ENCODE assay signal across 11 cellular contexts in the genomic region with DNA sequence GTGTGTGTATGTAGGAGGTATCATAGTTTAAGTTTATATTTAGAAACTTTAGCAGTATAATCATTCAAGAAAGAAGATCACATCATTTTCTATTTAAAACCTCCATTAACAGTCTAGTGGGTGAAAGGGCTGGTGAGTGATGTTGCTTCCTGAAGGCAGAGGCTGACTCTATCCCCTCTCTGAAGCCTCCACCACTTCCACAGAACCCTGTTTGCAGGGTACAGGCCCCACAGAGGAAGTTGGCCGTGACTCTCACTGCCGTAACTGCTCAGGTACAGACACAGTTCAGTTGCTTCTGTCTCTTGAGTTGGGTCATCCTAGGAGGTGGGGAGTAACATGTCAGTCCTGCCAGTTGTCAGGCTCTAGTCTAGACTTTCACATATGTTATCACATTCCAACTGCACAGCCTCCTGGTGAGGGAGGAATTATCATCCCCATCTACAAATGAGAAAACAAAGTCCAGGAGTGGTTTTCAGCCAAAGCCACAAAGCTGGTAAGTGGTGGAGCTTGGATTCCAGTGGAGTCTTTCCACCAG. TPM values are rescaled to one million over a fixed set of nuclear protein-coding genes. Genes with fewer than 3 reads are reported as not detected.
DNase-seq lines count a peak whose midpoint lies in the region; ATAC-seq, FAIRE-seq and TF ChIP-seq lines count a peak whose summit lies in the region.
"Had no signal": no experiment of that assay in that cellular context is flagged by ENCODE, and none has a peak within 500 bp of the region (broad histone marks: within the 10 kb centered on the region; RNA-seq: fewer than 3 reads in every experiment).

No MANE protein-coding gene starts in this region.

- no peaks in the 10 kb centered on the region for H3K27me3 ChIP-seq in IMR-90 (ENCODE audit: control insufficient read depth, insufficient read depth, low read length)
- H3K27me3 ChIP-seq in GM12878 (replicated peaks in 1 of 2; ENCODE audit: control insufficient read depth in 2 of 2, insufficient read depth in 2 of 2, low read length in 1 of 2) = no peaks in the 10 kb centered on the region
- H3K27me3 ChIP-seq in esophagus squamous epithelium = no peaks in the 10 kb centered on the region

- dilution Hi-C loops in IMR-90 (cut with HindIII; ENCODE audit: low sequenced_read_pairs, unreplicated experiment) = no loop called here

- TF ChIP-seq CTCF in IMR-90 (conservative IDR thresholded peaks at IDR 0.05; ENCODE audit: low read depth, low read length) = no peak
- TF ChIP-seq CTCF in GM12878 (IDR thresholded peaks at IDR 0.05 in 2 of 3, conservative IDR thresholded peaks at IDR 0.05 in 1 of 3; ENCODE audit: control insufficient read depth in 2 of 3, extremely low read depth in 1 of 3, insufficient read depth in 1 of 3, low read depth in 3 of 3, low read length in 3 of 3) = no peak
- TF ChIP-seq CTCF in esophagus squamous epithelium (IDR thresholded peaks at IDR 0.05) = no peak

- H2BK5ac ChIP-seq in IMR-90 (ENCODE audit: low read depth, low read length, poor library complexity, severe bottlenecking) = no peak overlapping the region

- TF ChIP-seq POLR2A in IMR-90 (IDR thresholded peaks at IDR 0.05; ENCODE audit: low read depth, low read length) (no peak), GM12878 (IDR thresholded peaks at IDR 0.05; ENCODE audit: low read depth, low read length) (no peak), esophagus squamous epithelium (IDR thresholded peaks at IDR 0.05) (no peak)

- H3K9me3 ChIP-seq in IMR-90 (ENCODE audit: control insufficient read depth, insufficient read depth, low read length) (no peaks in the 10 kb centered on the region), GM12878 (replicated peaks; ENCODE audit: control insufficient read depth, insufficient read depth, low read length) (no peaks in the 10 kb centered on the region), esophagus squamous epithelium (no peaks in the 10 kb centered on the region)
- H3K9me3 ChIP-seq: suprapubic skin had no signal

- no peaks in the 10 kb centered on the region for H3K79me1 ChIP-seq in IMR-90 (ENCODE audit: low read depth in 1 of 2, low read length in 2 of 2)

- no peak for TF ChIP-seq EP300 in GM12878 (IDR thresholded peaks at IDR 0.05; ENCODE audit: borderline replicate concordance in 1 of 2, control insufficient read depth in 1 of 2, low read depth in 2 of 2, low read length in 2 of 2)

- H4K20me1 ChIP-seq in IMR-90 (ENCODE audit: insufficient read depth, low read length) = no peaks in the 10 kb centered on the region
- H4K20me1 ChIP-seq in GM12878 (ENCODE audit: control insufficient read depth, insufficient read depth) = no peaks in the 10 kb centered on the region

- H2AFZ ChIP-seq in IMR-90 (replicated peaks; ENCODE audit: low read length, poor library complexity) (peak overlapping the region; percentile 60), GM12878 (ENCODE audit: control insufficient read depth, low read depth, low read length) (peak overlapping the region; percentile 8)

- H3K36me3 ChIP-seq in IMR-90 (ENCODE audit: control insufficient read depth, insufficient read depth, low read length) (no peaks in the 10 kb centered on the region), GM12878 (ENCODE audit: control insufficient read depth in 2 of 2, insufficient read depth in 2 of 2, low read length in 1 of 2) (no peaks in the 10 kb centered on the region), esophagus squamous epithelium (no peaks in the 10 kb centered on the region)
- H3K36me3 ChIP-seq: suprapubic skin had no signal

- H3K9ac ChIP-seq in IMR-90 (ENCODE audit: low read depth, low read length) (no peak overlapping the region), GM12878 (ENCODE audit: control insufficient read depth, insufficient read depth, low read length) (no peak overlapping the region)

- POLR2A ChIA-PET in IMR-90 (lab: Charles Lee; ENCODE audit: unreplicated experiment) = no interaction called here
- POLR2A ChIA-PET in GM12878 (lab: Charles Lee) = no interaction called here

- WGBS in IMR-90 (ENCODE audit: extremely low coverage in 2 of 2, insufficient read length in 1 of 2), 2 experiments = no CpG with 5 or more reads among the region's 2 CpGs
- 0% methylated on average over 2 of the region's 2 CpGs for WGBS in GM12878 (ENCODE audit: insufficient coverage, insufficient replicate concordance, low lambda C conversion rate, missing lambda C conversion rate)
- WGBS in esophagus squamous epithelium, 2 donors = 65 to 88% methylated on average over 2 of the region's 2 CpGs

- peak overlapping the region; percentile 19; the same call in 1 of the 2 replicates for H2BK120ac ChIP-seq in IMR-90 (ENCODE audit: low read depth, low read length)

- peak overlapping the region; percentile 43 for H3K14ac ChIP-seq in IMR-90 (replicated peaks; ENCODE audit: low read depth, low read length)

- peak; percentile 43 for DNase-seq in stimulated activated CD4-positive, alpha-beta T cell treated with anti-CD3 and anti-CD28 coated beads, Interleukin-1b, Interleukin-23, amount 100 ng/mL, for 48 hours
- DNase-seq in stimulated activated CD4-positive, alpha-beta T cell treated with anti-CD3 and anti-CD28 coated beads, Interleukin-4, amount 100 ng/mL, for 1 hour = no peak
- DNase-seq in IMR-90 = no peak
- DNase-seq in GM12878 (ENCODE audit: low read depth, low spot score) = no peak
- DNase-seq in esophagus squamous epithelium (lab: John Stamatoyannopoulos, UW) = no peak
- no peak for DNase-seq in HCEC 1CT
- DNase-seq in GOT3 (lab: John Stamatoyannopoulos, UW) = no peak
- DNase-seq in ecto neural progenitor cell (ENCODE audit: low spot score) = no peak
- DNase-seq: CD8-positive, alpha-beta memory T cell; natural killer cell had no signal

- peak overlapping the region; percentile 24; the same call in 1 of the 2 replicates for H2BK20ac ChIP-seq in IMR-90 (ENCODE audit: low read depth, low read length)

- no peak overlapping the region for H2AK9ac ChIP-seq in IMR-90 (replicated peaks; ENCODE audit: low read depth, low read length, poor library complexity)

- in situ Hi-C loops in IMR-90 (cut with MboI; ENCODE audit: low sequenced_read_pairs) = no loop called here
- in situ Hi-C loops in GM12878 (cut with MboI) = no loop called here

- no TSS peak for BruUV-seq in IMR-90 (replicated peaks; lab: Mats Ljungman, UMichigan)
- no TSS peak for BruUV-seq in GM12878 (replicated peaks; lab: Mats Ljungman, UMichigan)

- RAD21 ChIA-PET in GM12878 (lab: Charles Lee; ENCODE audit: unreplicated experiment) = no interaction called here

- no peak overlapping the region for H3K23ac ChIP-seq in IMR-90 (ENCODE audit: low read depth, low read length)

- no peak overlapping the region; the same call in 2 of the 3 replicates for H2BK15ac ChIP-seq in IMR-90 (ENCODE audit: low read depth, low read length)

- H3K4me3 ChIP-seq in IMR-90 (ENCODE audit: insufficient read depth, low read depth, low read length) (no peak overlapping the region), GM12878 (no peak overlapping the region), esophagus squamous epithelium (no peak overlapping the region)
- H3K4me3 ChIP-seq: suprapubic skin had no signal

- no peak overlapping the region for H4K91ac ChIP-seq in IMR-90 (ENCODE audit: insufficient read depth, low read depth, low read length)

- no peak for FAIRE-seq in GM12878 (lab: Jason Lieb, UNC)

- H3K27ac ChIP-seq in IMR-90 (ENCODE audit: insufficient read depth, low read length) (no peak overlapping the region), GM12878 (ENCODE audit: control insufficient read depth, insufficient read depth) (no peak overlapping the region), esophagus squamous epithelium (no peak overlapping the region)
- H3K27ac ChIP-seq: suprapubic skin had no signal

- no peak overlapping the region for H4K5ac ChIP-seq in IMR-90 (ENCODE audit: low read depth, low read length)

- peak overlapping the region; percentile 23; the same call in 1 of the 2 replicates for H2AK5ac ChIP-seq in IMR-90 (ENCODE audit: low read depth, low read length)

- ATAC-seq in IMR-90 (ENCODE audit: low read depth) (no peak), GM12878 (peak; percentile 90)
- ATAC-seq: natural killer cell had no signal

- H3K9me1 ChIP-seq in IMR-90 (ENCODE audit: insufficient read depth, low read length) = peaks cover 3% of the 10 kb centered on the region

- H3K18ac ChIP-seq in IMR-90 (ENCODE audit: low read depth, low read length) = no peak overlapping the region

- no peaks in the 10 kb centered on the region for H3K79me2 ChIP-seq in GM12878 (ENCODE audit: control insufficient read depth, insufficient read depth, low read length)

- H4K8ac ChIP-seq in IMR-90 (ENCODE audit: low read depth in 2 of 2, low read length in 2 of 2) = peak overlapping the region in 1 of 2 experiments; percentile 18; a peak in 1 of 4 replicates

- SMC1A ChIA-PET in GM12878 (lab: Charles Lee; ENCODE audit: uncharacterized antibody, unreplicated experiment) = no interaction called here

- H3K4me1 ChIP-seq in IMR-90 (ENCODE audit: control insufficient read depth, insufficient read depth, low read length) (peaks cover 5% of the 10 kb centered on the region), GM12878 (ENCODE audit: control insufficient read depth, insufficient read depth, low read length) (no peaks in the 10 kb centered on the region), esophagus squamous epithelium (peaks cover 0 to 6% (median 0%) of the 10 kb centered on the region in 3 donors)
- H3K4me1 ChIP-seq: suprapubic skin had no signal

- peak overlapping the region; percentile 13; the same call in 1 of the 2 replicates for H3K4ac ChIP-seq in IMR-90 (ENCODE audit: low read depth, low read length)

- no peak for TF ChIP-seq RAD21 in IMR-90 (IDR thresholded peaks at IDR 0.05; ENCODE audit: low read length)
- no peak for TF ChIP-seq RAD21 in GM12878 (IDR thresholded peaks at IDR 0.05; ENCODE audit: insufficient read depth, low read depth, low read length)

- CTCF ChIA-PET in IMR-90 (lab: Yijun Ruan, JAX) = no interaction called here
- CTCF ChIA-PET in GM12878 (lab: Yijun Ruan, JAX) = interaction anchor here (1.8 kb wide), 1 partner anchor 40 kb away, joined by 8 read pairs; no protein-coding TSS in a partner anchor

- H3K4me2 ChIP-seq in IMR-90 (ENCODE audit: low read depth, low read length) (no peak overlapping the region), GM12878 (ENCODE audit: control insufficient read depth, insufficient read depth) (no peak overlapping the region)

- H3K56ac ChIP-seq in IMR-90 (ENCODE audit: extremely low read depth, insufficient read depth, low read length) = no peak overlapping the region

- intact Hi-C loops in IMR-90 (cut with micrococcal nuclease) = no loop called here
- intact Hi-C loops in GM12878 (cut with micrococcal nuclease; ENCODE audit: unreplicated experiment) = no loop called here
- intact Hi-C loops in esophagus squamous epithelium (cut with DNase I) = no loop called here

RNA-seq across cellular contexts. Expression of a gene that starts 31.5 kb away (rescaled TPM):
- total RNA-seq in IMR-90 (2012; rRNA removed) (151 and 187 TPM in 2 replicates), GM12878 (2014; rRNA removed) (4.7 and 5.6 TPM in 2 replicates), GM12878 (2014; rRNA removed; fragmentation: Illumina TruSeq; extraction: Trizol) (5.1 and 5.3 TPM in 2 replicates), GM12878 (2021) (8.1 and 10.4 TPM in 2 replicates), esophagus squamous epithelium (10 to 100 TPM in 2 of 4 donors, 1 to 10 TPM in 2; 4.5 to 58.7 (median 10.0) TPM)
- polyA plus RNA-seq in IMR-90 (2012; rRNA removed) (75.1 and 106 TPM in 2 replicates), GM12878 (2011; rRNA removed) (8.9 and 15.0 TPM in 2 replicates), GM12878 (2014; fragmentation: Illumina TruSeq; extraction: Trizol) (13.2 and 13.6 TPM in 2 replicates), GM12878 (2014; fragmentation: Nextera tagmentation; extraction: Ambion mirVana) (1 to 10 TPM; 6.8 to 7.6 TPM), GM12878 (2014; rRNA removed) (8.0 and 10.2 TPM in 2 replicates), GM12878 (2016; fragmentation: Nextera tagmentation; extraction: Ambion mirVana) (10 to 100 TPM; 12.3 to 13.4 TPM)
- 12.7 and 19.1 TPM in 2 replicates for polyA plus RNA-seq in IMR-90 (2012; cell fraction: cytosol; rRNA removed)
- 2.4 and 28.7 TPM in 2 replicates for polyA plus RNA-seq in IMR-90 (2012; cell fraction: nucleus; rRNA removed; ENCODE audit: low replicate concordance)
- 23.0 and 26.3 TPM in 2 replicates for total RNA-seq in GM12878 (2013; cell fraction: nucleolus; rRNA removed)
- polyA plus RNA-seq in GM12878 (2011; ENCODE audit: low read depth) = 3.0 TPM
- 2.3 and 3.5 TPM in 2 replicates for polyA plus RNA-seq in GM12878 (2011; cell fraction: cytosol; rRNA removed)
- 9.5 and 9.9 TPM in 2 replicates for polyA plus RNA-seq in GM12878 (2011; cell fraction: nucleus; rRNA removed)
- 6.4 and 9.4 TPM in 2 replicates for polyA plus RNA-seq in GM12878 (2012)
- polyA minus RNA-seq in GM12878 (2011; rRNA and poly(A)+ RNA removed) = 10.9 and 14.3 TPM in 2 replicates
- polyA minus RNA-seq in GM12878 (2011; cell fraction: cytosol; rRNA and poly(A)+ RNA removed) = 3.1 and 3.6 TPM in 2 replicates
- polyA minus RNA-seq in GM12878 (2011; cell fraction: nucleus; rRNA and poly(A)+ RNA removed) = 6.5 and 7.5 TPM in 2 replicates

RNA-seq across cellular contexts. Expression of a gene that starts 52.9 kb away (rescaled TPM):
- total RNA-seq in IMR-90 (2012; rRNA removed) = 116 and 166 TPM in 2 replicates
- polyA plus RNA-seq in IMR-90 (2012; rRNA removed) = 67.8 and 127 TPM in 2 replicates
- 21.2 and 26.8 TPM in 2 replicates for polyA plus RNA-seq in IMR-90 (2012; cell fraction: cytosol; rRNA removed)
- 12.0 and 87.6 TPM in 2 replicates for polyA plus RNA-seq in IMR-90 (2012; cell fraction: nucleus; rRNA removed; ENCODE audit: low replicate concordance)
- 96.8 and 106 TPM in 2 replicates for total RNA-seq in GM12878 (2013; cell fraction: nucleolus; rRNA removed)
- 36.0 and 43.7 TPM in 2 replicates for total RNA-seq in GM12878 (2014; rRNA removed)
- total RNA-seq in GM12878 (2014; rRNA removed; fragmentation: Illumina TruSeq; extraction: Trizol) = 58.1 and 61.6 TPM in 2 replicates
- total RNA-seq in GM12878 (2021) = 43.0 and 45.9 TPM in 2 replicates
- 24.3 TPM for polyA plus RNA-seq in GM12878 (2011; ENCODE audit: low read depth)
- polyA plus RNA-seq in GM12878 (2011; rRNA removed) = 65.6 and 107 TPM in 2 replicates
- polyA plus RNA-seq in GM12878 (2011; cell fraction: cytosol; rRNA removed) = 19.3 and 59.4 TPM in 2 replicates
- polyA plus RNA-seq in GM12878 (2011; cell fraction: nucleus; rRNA removed) = 21.8 and 22.3 TPM in 2 replicates
- polyA plus RNA-seq in GM12878 (2012) = 35.5 and 42.6 TPM in 2 replicates
- 81.3 and 91.6 TPM in 2 replicates for polyA plus RNA-seq in GM12878 (2014; fragmentation: Illumina TruSeq; extraction: Trizol)
- polyA plus RNA-seq in GM12878 (2014; fragmentation: Nextera tagmentation; extraction: Ambion mirVana) = 100 to 1,000 TPM in 1 of 2 experiments, 10 to 100 TPM in 1; 85.1 to 107 TPM
- 34.4 and 34.8 TPM in 2 replicates for polyA plus RNA-seq in GM12878 (2014; rRNA removed)
- 10 to 100 TPM; 77.9 to 79.5 TPM for polyA plus RNA-seq in GM12878 (2016; fragmentation: Nextera tagmentation; extraction: Ambion mirVana)
- polyA minus RNA-seq in GM12878 (2011; rRNA and poly(A)+ RNA removed) = 24.7 and 32.4 TPM in 2 replicates
- polyA minus RNA-seq in GM12878 (2011; cell fraction: cytosol; rRNA and poly(A)+ RNA removed) = 7.8 and 14.5 TPM in 2 replicates
- 8.3 and 14.5 TPM in 2 replicates for polyA minus RNA-seq in GM12878 (2011; cell fraction: nucleus; rRNA and poly(A)+ RNA removed)
- 100 to 1,000 TPM in 2 of 4 donors, 10 to 100 TPM in 2; 77.6 to 162 (median 111) TPM for total RNA-seq in esophagus squamous epithelium
